1 cellular context compared by ENCODE assay signal in genomic region chr19:18408053-18408476, GRCh38.
TF ChIP-seq lines count a peak whose summit lies in the region.

No MANE protein-coding gene starts in this region.

TF ChIP-seq in HepG2, 621 proteins besides CTCF, POLR2A, EP300 and RAD21:
- 0 out of 4 replicates have a peak, but pooled peaks of 1 of the 2 experiments have one; percentile 23 for TF ChIP-seq HMGXB4 (CRISPR knock-in tag; IDR thresholded peaks at IDR 0.05; ENCODE audit: borderline replicate concordance in 1 of 2, low read depth in 1 of 2)
- TF ChIP-seq JDP2 (CRISPR knock-in tag; IDR thresholded peaks at IDR 0.05; ENCODE audit: borderline replicate concordance) = no peak
- peak; percentile 14; the same call in 1 of the 2 replicates for TF ChIP-seq KDM5B (CRISPR knock-in tag; IDR thresholded peaks at IDR 0.05; ENCODE audit: borderline replicate concordance)
- TF ChIP-seq ZBTB38 (CRISPR knock-in tag; IDR thresholded peaks at IDR 0.05) = 0 out of 2 replicates have a peak, but pooled peaks have one; percentile 33
- 0 out of 2 replicates have a peak, but pooled peaks have one; percentile 32 for TF ChIP-seq ZNF770 (CRISPR knock-in tag; IDR thresholded peaks at IDR 0.05)
- TF ChIP-seq ZNF687 (CRISPR knock-in tag; IDR thresholded peaks at IDR 0.05) = peak; percentile 36
- peak; percentile 66 for TF ChIP-seq STAG1 (CRISPR knock-in tag; IDR thresholded peaks at IDR 0.05)
- TF ChIP-seq RARA (CRISPR knock-in tag; IDR thresholded peaks at IDR 0.05) = 0 out of 2 replicates have a peak, but pooled peaks have one; percentile 13
- peak; percentile 47; the same call in 1 of the 2 replicates for TF ChIP-seq SMC3 (IDR thresholded peaks at IDR 0.05; ENCODE audit: low read length)
- TF ChIP-seq CREB1 (IDR thresholded peaks at IDR 0.05) = 0 out of 2 replicates have a peak, but pooled peaks have one; percentile 13
- no peak for TF ChIP-seq CREB1 (CRISPR knock-in tag; IDR thresholded peaks at IDR 0.05)
- TF ChIP-seq SAP130 (CRISPR knock-in tag; IDR thresholded peaks at IDR 0.05; ENCODE audit: low read depth) = peak; percentile 34; the same call in 1 of the 2 replicates
- 0 out of 2 replicates have a peak, but pooled peaks have one; percentile 23 for TF ChIP-seq ZNF563 (CRISPR knock-in tag; IDR thresholded peaks at IDR 0.05)
- TF ChIP-seq MXI1 (IDR thresholded peaks at IDR 0.05; ENCODE audit: borderline replicate concordance, low read depth, low read length) = 0 out of 3 replicates have a peak, but pooled peaks have one; percentile 17
- TF ChIP-seq NFAT5 (CRISPR knock-in tag; IDR thresholded peaks at IDR 0.05) = no peak
- no peak for TF ChIP-seq CBFB (CRISPR knock-in tag; IDR thresholded peaks at IDR 0.05)
- TF ChIP-seq XRCC5 (optimal IDR thresholded peaks at IDR 0.05; ENCODE audit: low read length) = peak; percentile 59
- no peak for TF ChIP-seq ZNF414 (CRISPR knock-in tag; IDR thresholded peaks at IDR 0.05)
